ENCODE assay signal across 26 cellular contexts in the genomic region with DNA sequence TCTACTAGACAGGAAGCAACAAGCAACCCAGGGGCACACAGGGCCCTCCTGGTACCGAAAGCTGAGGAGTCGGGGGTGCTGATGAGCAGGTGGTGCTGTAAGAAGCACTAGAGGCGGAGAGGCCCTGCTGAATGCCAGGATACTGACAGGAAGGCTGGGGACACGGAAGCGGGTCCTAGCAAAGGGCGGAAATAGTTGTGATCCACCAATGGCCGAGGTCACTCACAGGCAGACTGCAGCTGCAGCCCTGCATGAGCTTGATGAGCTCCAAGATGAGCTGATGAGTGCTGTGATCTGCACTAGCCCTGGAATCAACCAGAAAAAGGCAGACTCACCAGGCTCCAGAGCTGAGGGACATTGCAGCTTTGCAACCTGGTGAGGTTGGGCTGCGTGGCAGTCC.
"Had no signal": no experiment of that assay in that cellular context is flagged by ENCODE, and none has a peak within 500 bp of the region (broad histone marks: within the 10 kb centered on the region; RNA-seq: fewer than 3 reads in every experiment).

No MANE protein-coding gene starts in this region.

- H3K9me3 ChIP-seq: Peyer's patch, SJCRH30, SK-N-SH had no signal

- H3K27ac ChIP-seq: Peyer's patch, RWPE1, SJCRH30, VCaP had no signal

- H3K27me3 ChIP-seq: Peyer's patch, SJCRH30 had no signal

- DNase-seq: activated CD4-positive, alpha-beta memory T cell treated with anti-CD3 and anti-CD28 coated beads for 36 hours; activated CD4-positive, alpha-beta T cell treated with anti-CD3 and anti-CD28 coated beads, Interleukin-2, amount 10 ng/mL, durations not matched to agents 7 days and 5 days; activated CD4-positive, CD25-positive, alpha-beta regulatory T cell; activated CD8-positive, alpha-beta memory T cell treated with anti-CD3 and anti-CD28 coated beads for 24 hours; activated gamma-delta T cell; activated naive CD4-positive, alpha-beta T cell treated with anti-CD3 and anti-CD28 coated beads for 36 hours; activated T-cell treated with anti-CD3 and anti-CD28 coated beads for 4 hours; activated T-cell treated with anti-CD3 and anti-CD28 coated beads, Interleukin-2, amount 50 U/mL, for 48 hours; Kasumi-1; NCI-H1105 treated with DMSO at 0.1 percent for 48 hours; NCI-H1436 treated with DMSO at 0.1 percent for 48 hours; NCI-H187; NCI-H2081; NCI-H510A treated with DMSO at 0.1 percent for 48 hours; NCI-H69; NK-92 treated with Interleukin-12 subunit alpha and Interleukin-12 subunit beta, amount 100 ng/mL, for 24 hours; OCI-M1; Peyer's patch; Right ventricle myocardium superior; SJCRH30; SK-N-SH; T-helper 1 cell had no signal

- ATAC-seq: activated T-helper 17 cell treated with anti-CD3 and anti-CD28 coated beads, Interleukin-2, amount 50 U/mL, for 72 hours; K562 had no signal

- H3K4me1 ChIP-seq: Peyer's patch, SJCRH30 had no signal

- H3K36me3 ChIP-seq: Peyer's patch had no signal

- H3K4me3 ChIP-seq: K562, Peyer's patch, SJCRH30 had no signal
